In genomic region chr2:216918088-216918680, GRCh38 we compare ENCODE assay signal across 14 cellular contexts. TPM values are rescaled to one million over a fixed set of nuclear protein-coding genes. Genes with fewer than 3 reads are reported as not detected.
DNase-seq lines count a peak whose midpoint lies in the region; ATAC-seq and TF ChIP-seq lines count a peak whose summit lies in the region.
"Had no signal": no experiment of that assay in that cellular context is flagged by ENCODE, and none has a peak within 500 bp of the region (broad histone marks: within the 10 kb centered on the region; RNA-seq: fewer than 3 reads in every experiment).

No MANE protein-coding gene starts in this region.

- no peak for ATAC-seq in body of pancreas
- ATAC-seq: activated CD4-positive, alpha-beta T cell treated with anti-CD3 and anti-CD28 coated beads for 36 hours; CD8-positive, alpha-beta T cell had no signal

- H3K36me3 ChIP-seq in thyroid gland (no peaks in the 10 kb centered on the region), body of pancreas (replicated peaks in 1 of 2; ENCODE audit: insufficient read depth in 1 of 2, low read depth in 2 of 2) (no peaks in the 10 kb centered on the region)

- no peaks in the 10 kb centered on the region for H3K36me3 Mint-ChIP-seq in HFFc6 (ENCODE audit: low read depth)
- no peaks in the 10 kb centered on the region for H3K36me3 Mint-ChIP-seq in activated T-helper 2 cell treated with anti-CD3 and anti-CD28 coated beads, Interferon-gamma antibody, Interleukin-2, Interleukin-4, amounts not matched to agents 10 μg/mL and 5 μg/mL and 100 μg/mL, durations not matched to agents 14 hours and 24 hours and 36 hours (ENCODE audit: low read depth)
- H3K36me3 Mint-ChIP-seq: activated naive CD8-positive, alpha-beta T cell; CD8-positive, alpha-beta T cell had no signal

- H3K27me3 Mint-ChIP-seq in HFFc6 (ENCODE audit: insufficient read depth): peaks cover 16% of the 10 kb centered on the region
- H3K27me3 Mint-ChIP-seq in activated T-helper 2 cell treated with anti-CD3 and anti-CD28 coated beads, Interferon-gamma antibody, Interleukin-2, Interleukin-4, amounts not matched to agents 10 μg/mL and 5 μg/mL and 100 μg/mL, durations not matched to agents 14 hours and 24 hours and 36 hours (ENCODE audit: low read depth): peaks cover 2% of the 10 kb centered on the region
- H3K27me3 Mint-ChIP-seq: activated CD4-positive, alpha-beta T cell treated with anti-CD3 and anti-CD28 coated beads for 36 hours; activated naive CD8-positive, alpha-beta T cell had no signal

- CTCF ChIA-PET in AG04449 (lab: Yijun Ruan, JAX): no interaction called here

- DNase-seq in AG04449 (ENCODE audit: low read depth, low spot score): peak; percentile 21
- peak; percentile 61 for DNase-seq in HFFc6
- peak; percentile 5 for DNase-seq in astrocyte of the cerebellum (ENCODE audit: low read depth)
- peak; percentile 71 for DNase-seq in hepatic stellate cell (ENCODE audit: low spot score)
- no peak for DNase-seq in superior temporal gyrus (ENCODE audit: extremely low spot score)
- DNase-seq in thyroid gland: no peak
- no peak for DNase-seq in activated T-helper 2 cell treated with anti-CD3 and anti-CD28 coated beads, Interferon-gamma antibody, Interleukin-2, Interleukin-4, amounts not matched to agents 10 μg/mL and 5 μg/mL and 100 μg/mL, durations not matched to agents 14 hours and 24 hours and 36 hours (ENCODE audit: low spot score)
- DNase-seq in body of pancreas: no peak
- DNase-seq: activated CD4-positive, alpha-beta T cell treated with anti-CD3 and anti-CD28 coated beads for 36 hours; CD8-positive, alpha-beta T cell had no signal

- in situ Hi-C loops in astrocyte of the cerebellum (cut with HindIII; ENCODE audit: low sequenced_read_pairs): no loop called here

- no peak overlapping the region for H3K4me3 Mint-ChIP-seq in HFFc6
- H3K4me3 Mint-ChIP-seq in activated T-helper 2 cell treated with anti-CD3 and anti-CD28 coated beads, Interferon-gamma antibody, Interleukin-2, Interleukin-4, amounts not matched to agents 10 μg/mL and 5 μg/mL and 100 μg/mL, durations not matched to agents 14 hours and 24 hours and 36 hours (ENCODE audit: low read depth): no peak overlapping the region
- H3K4me3 Mint-ChIP-seq: activated CD4-positive, alpha-beta T cell treated with anti-CD3 and anti-CD28 coated beads for 36 hours; activated naive CD8-positive, alpha-beta T cell; CD8-positive, alpha-beta T cell; stimulated activated naive CD8-positive, alpha-beta T cell treated with anti-CD3 and anti-CD28 coated beads, Interleukin-15, Interleukin-2, amounts not matched to agents 100 ng/mL and 50 ng/mL, for 24 hours had no signal

- H3K9me3 ChIP-seq in thyroid gland (no peaks in the 10 kb centered on the region), body of pancreas (no peaks in the 10 kb centered on the region)

- POLR2A ChIA-PET in AG04449 (lab: Yijun Ruan, JAX): no interaction called here

- TF ChIP-seq POLR2A in thyroid gland (IDR thresholded peaks at IDR 0.05): no peak
- TF ChIP-seq POLR2A in body of pancreas (IDR thresholded peaks at IDR 0.05): no peak

- peaks cover 24% of the 10 kb centered on the region for H3K4me1 Mint-ChIP-seq in HFFc6 (ENCODE audit: low read depth)
- no peaks in the 10 kb centered on the region for H3K4me1 Mint-ChIP-seq in activated T-helper 2 cell treated with anti-CD3 and anti-CD28 coated beads, Interferon-gamma antibody, Interleukin-2, Interleukin-4, amounts not matched to agents 10 μg/mL and 5 μg/mL and 100 μg/mL, durations not matched to agents 14 hours and 24 hours and 36 hours (ENCODE audit: low read depth)
- H3K4me1 Mint-ChIP-seq: activated CD4-positive, alpha-beta T cell treated with anti-CD3 and anti-CD28 coated beads for 36 hours had no signal

- H3K4me1 ChIP-seq in thyroid gland: no peaks in the 10 kb centered on the region
- H3K4me1 ChIP-seq in body of pancreas: no peaks in the 10 kb centered on the region

- H3K27ac ChIP-seq in thyroid gland (no peak overlapping the region), body of pancreas (no peak overlapping the region)

- H3K4me3 ChIP-seq in AG04449 (ENCODE audit: low read depth, low read length) (no peak overlapping the region), astrocyte of the cerebellum (ENCODE audit: low read depth, low read length) (no peak overlapping the region), thyroid gland (replicated peaks in 1 of 3) (no peak overlapping the region), body of pancreas (no peak overlapping the region)

- intact Hi-C loops in thyroid gland (cut with DNase I) (no loop called here), body of pancreas (cut with DNase I) (no loop called here)
- intact Hi-C loops in activated T-helper 2 cell treated with anti-CD3 and anti-CD28 coated beads, Interferon-gamma antibody, Interleukin-2, Interleukin-4, amounts not matched to agents 10 μg/mL and 5 μg/mL and 100 μg/mL, durations not matched to agents 14 hours and 24 hours and 36 hours (cut with micrococcal nuclease): no loop called here

- no peak for TF ChIP-seq CTCF in AG04449 (IDR thresholded peaks at IDR 0.05; ENCODE audit: insufficient read depth, low read length, missing control alignments)
- TF ChIP-seq CTCF in HFFc6 (IDR thresholded peaks at IDR 0.05): no peak
- no peak for TF ChIP-seq CTCF in astrocyte of the cerebellum (IDR thresholded peaks at IDR 0.05; ENCODE audit: low read depth, low read length, missing control alignments)
- TF ChIP-seq CTCF in thyroid gland (IDR thresholded peaks at IDR 0.05): no peak
- no peak for TF ChIP-seq CTCF in body of pancreas (IDR thresholded peaks at IDR 0.05)

- 82 to 91% methylated on average over 6 of the region's 6 CpGs for WGBS in thyroid gland, 2 donors
- WGBS in body of pancreas, 2 donors: 86 to 93% methylated on average over 6 of the region's 6 CpGs

- H3K9me3 Mint-ChIP-seq in HFFc6: no peaks in the 10 kb centered on the region
- no peaks in the 10 kb centered on the region for H3K9me3 Mint-ChIP-seq in activated T-helper 2 cell treated with anti-CD3 and anti-CD28 coated beads, Interferon-gamma antibody, Interleukin-2, Interleukin-4, amounts not matched to agents 10 μg/mL and 5 μg/mL and 100 μg/mL, durations not matched to agents 14 hours and 24 hours and 36 hours
- H3K9me3 Mint-ChIP-seq: CD8-positive, alpha-beta T cell; stimulated activated naive CD8-positive, alpha-beta T cell treated with anti-CD3 and anti-CD28 coated beads, Interleukin-15, Interleukin-2, amounts not matched to agents 100 ng/mL and 50 ng/mL, for 24 hours had no signal

- H3K27ac Mint-ChIP-seq in HFFc6: no peak overlapping the region
- H3K27ac Mint-ChIP-seq in activated T-helper 2 cell treated with anti-CD3 and anti-CD28 coated beads, Interferon-gamma antibody, Interleukin-2, Interleukin-4, amounts not matched to agents 10 μg/mL and 5 μg/mL and 100 μg/mL, durations not matched to agents 14 hours and 24 hours and 36 hours: no peak overlapping the region
- H3K27ac Mint-ChIP-seq: activated CD4-positive, alpha-beta T cell treated with anti-CD3 and anti-CD28 coated beads for 36 hours; activated naive CD8-positive, alpha-beta T cell; CD8-positive, alpha-beta T cell; stimulated activated naive CD8-positive, alpha-beta T cell treated with anti-CD3 and anti-CD28 coated beads, Interleukin-15, Interleukin-2, amounts not matched to agents 100 ng/mL and 50 ng/mL, for 24 hours had no signal

- no peaks in the 10 kb centered on the region for H3K27me3 ChIP-seq in thyroid gland
- no peaks in the 10 kb centered on the region for H3K27me3 ChIP-seq in body of pancreas

RNA-seq across cellular contexts. Expression of gene TNP1, which starts 58.3 kb away (rescaled TPM):
- not detected for total RNA-seq in HFFc6 (2021; fragmentation: NEBNext Ultra II Directional; extraction: Animal tissue kit (Norgen Biotek cat#: 25700))
- total RNA-seq in thyroid gland (10 to 100 TPM in 1 of 4 donors, 1 to 10 TPM in 1, not detected in 2; 7.1 to 79.1 TPM), body of pancreas (not detected)
- not detected in 2 replicates for total RNA-seq in activated T-helper 2 cell treated with anti-CD3 and anti-CD28 coated beads, Interferon-gamma antibody, Interleukin-2, Interleukin-4, amounts not matched to agents 10 μg/mL and 5 μg/mL and 100 μg/mL, durations not matched to agents 14 hours and 24 hours and 36 hours
- total RNA-seq: activated CD4-positive, alpha-beta T cell treated with anti-CD3 and anti-CD28 coated beads for 36 hours; CD8-positive, alpha-beta T cell; frontal cortex; mononuclear cell had no signal

Comparison
In these comparisons a context has a peak if more than half of its experiments do, and no peak if none do; other contexts are left out.
1. DNase-seq: peak in AG04449 (single experiment), HFFc6 (single experiment), astrocyte of the cerebellum (single experiment) and hepatic stellate cell (single experiment); none in superior temporal gyrus (single experiment), thyroid gland (0 of 2), activated T-helper 2 cell treated with anti-CD3 and anti-CD28 coated beads, Interferon-gamma antibody, Interleukin-2, Interleukin-4, amounts not matched to agents 10 μg/mL and 5 μg/mL and 100 μg/mL, durations not matched to agents 14 hours and 24 hours and 36 hours (single experiment) and body of pancreas (0 of 4).